In the genomic region with DNA sequence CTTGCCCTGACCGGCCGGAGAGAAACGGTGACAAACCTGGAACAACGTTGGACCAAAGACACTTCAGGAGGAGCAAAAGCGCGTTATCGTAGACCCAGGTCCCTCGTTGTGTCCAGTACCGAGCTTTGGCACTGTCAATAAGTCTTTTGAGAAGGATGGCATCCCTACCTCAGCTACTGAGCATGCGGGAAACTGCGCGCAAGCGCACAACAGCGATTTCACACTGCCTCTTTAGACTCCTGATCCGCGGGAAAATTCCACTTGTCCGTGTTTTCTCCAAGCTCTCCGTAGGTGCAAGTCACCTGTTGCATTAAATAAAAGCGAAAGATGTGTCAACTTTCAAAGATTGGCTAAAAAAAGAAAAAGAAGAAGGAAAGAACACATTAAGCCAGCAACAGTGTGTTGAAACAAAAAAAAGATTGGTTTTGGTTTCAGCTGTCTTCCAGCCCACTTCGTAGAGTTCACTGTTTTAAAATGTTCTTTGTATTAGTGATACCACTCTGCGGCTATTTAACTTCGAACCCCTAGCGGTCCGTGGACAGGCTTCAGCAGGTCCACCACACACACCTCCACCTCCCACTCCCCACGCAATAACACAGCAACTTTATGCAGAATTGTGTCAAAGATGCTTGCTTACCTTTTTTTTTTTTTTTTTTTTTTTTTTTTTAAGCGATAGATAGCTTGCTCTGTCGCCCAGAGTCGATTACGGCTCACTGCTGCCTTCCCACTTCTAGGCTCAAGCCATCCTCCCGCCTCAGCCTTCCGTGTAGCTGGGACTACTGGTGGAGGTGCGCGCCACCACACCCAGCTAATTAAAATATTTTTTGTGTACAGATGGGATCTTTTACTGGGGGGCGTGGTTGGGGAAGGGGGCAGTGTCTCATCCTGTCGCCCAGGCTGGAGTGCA, we compare ENCODE assay signal across 8 cellular contexts. TPM values are rescaled to one million over a fixed set of nuclear protein-coding genes. Genes with fewer than 3 reads are reported as not detected.
DNase-seq lines count a peak whose midpoint lies in the region; ATAC-seq, FAIRE-seq and TF ChIP-seq lines count a peak whose summit lies in the region.

Gene BPNT1 (minus strand): TSS at position 139 of the 907 bp plus-strand sequence. CDS start 9,942 bp downstream, outside the sequence.

- TF ChIP-seq CTCF in adrenal gland (IDR thresholded peaks at IDR 0.05): peak in 2 of 6 experiments; percentile 12 to 13
- no peak for TF ChIP-seq CTCF in heart right ventricle (IDR thresholded peaks at IDR 0.05)
- no peak for TF ChIP-seq CTCF in upper lobe of right lung (IDR thresholded peaks at IDR 0.05)

- H3K4me3 ChIP-seq in adrenal gland: peak within 1 kb of the TSS in 3 of 4 donors; percentile 23 to 70 (median 35)
- H3K4me3 ChIP-seq in heart right ventricle: peak within 1 kb of the TSS; percentile 28 to 81 (median 67)
- H3K4me3 ChIP-seq in upper lobe of right lung: peak within 1 kb of the TSS; percentile 73

- peaks cover 12 to 16% of the 10 kb centered on the region in 2 donors for H3K4me1 ChIP-seq in adrenal gland (replicated peaks in 1 of 2)
- peaks cover 0 to 26% (median 10%) of the 10 kb centered on the region in 9 donors for H3K4me1 ChIP-seq in heart right ventricle
- peaks cover 8% of the 10 kb centered on the region for H3K4me1 ChIP-seq in upper lobe of right lung

- H3K27me3 ChIP-seq in adrenal gland (no peaks in the 10 kb centered on the region), heart right ventricle (no peaks in the 10 kb centered on the region), upper lobe of right lung (no peaks in the 10 kb centered on the region)

- peak; percentile 54 for DNase-seq in GM12892 (ENCODE audit: insufficient read length)
- peak; percentile 96 for DNase-seq in NCI-H146 (lab: John Stamatoyannopoulos, UW)
- DNase-seq in T-helper 1 cell: peak; percentile 92 to 99 (median 95)
- peak; percentile 95 to 99 (median 97) for DNase-seq in adrenal gland
- peak; percentile 92 to 96 for DNase-seq in heart right ventricle
- peak; percentile 98 for DNase-seq in posterior vena cava (ENCODE audit: low spot score)
- DNase-seq in upper lobe of right lung: peak; percentile 96

- peak; percentile 91 for FAIRE-seq in GM12892 (lab: Jason Lieb, UNC)

- TF ChIP-seq POLR2A in GM12892 (IDR thresholded peaks at IDR 0.05; ENCODE audit: low read depth, low read length): peak; percentile 75
- TF ChIP-seq POLR2A in adrenal gland (IDR thresholded peaks at IDR 0.05): peak; percentile 65 to 94

- 5 to 7% (median 6%) methylated on average over 34 to 35 of the region's 35 CpGs for WGBS in adrenal gland, 4 donors
- WGBS in heart right ventricle, 2 donors: 7 to 9% methylated on average over 35 of the region's 35 CpGs

- ATAC-seq in HG02852 (IDR thresholded peaks at IDR 0.05; ENCODE audit: unreplicated experiment): peak; percentile 51
- ATAC-seq in heart right ventricle: peak; percentile 82 to 92 (median 86)
- ATAC-seq in upper lobe of right lung: peak; percentile 90

- H3K36me3 ChIP-seq in adrenal gland (replicated peaks in 1 of 2) (no peaks in the 10 kb centered on the region), heart right ventricle (no peaks in the 10 kb centered on the region), upper lobe of right lung (no peaks in the 10 kb centered on the region)

- intact Hi-C loops in adrenal gland (cut with DNase I): loop anchor here in 1 of 2 donors (10.0 kb wide), 1 partner anchor 45 kb away; the partner anchor contains the start of gene EPRS1
- intact Hi-C loops in heart right ventricle (cut with DNase I): loop anchor here in 3 of 10 donors (5.0 kb wide), 2 partner anchors 43 to 182 kb away; partner anchors contain the start of genes EPRS1 (in 2 of the 3) and RAB3GAP2 (in 1 of the 3)
- intact Hi-C loops in posterior vena cava (cut with DNase I): loop anchor here (5.0 to 10.0 kb wide), 2 partner anchors 43 to 55 kb away; partner anchors contain the start of gene EPRS1 (in 1 of the 2)
- intact Hi-C loops in upper lobe of right lung (cut with DNase I): no loop called here

- H3K9me3 ChIP-seq in adrenal gland (replicated peaks in 1 of 3) (no peaks in the 10 kb centered on the region), heart right ventricle (no peaks in the 10 kb centered on the region), upper lobe of right lung (no peaks in the 10 kb centered on the region)

- peak within 1 kb of the TSS in 3 of 5 donors; percentile 31 to 50 (median 47) for H3K27ac ChIP-seq in adrenal gland
- peak within 1 kb of the TSS in 8 of 10 donors; percentile 32 to 84 (median 54) for H3K27ac ChIP-seq in heart right ventricle
- H3K27ac ChIP-seq in upper lobe of right lung: peak within 1 kb of the TSS; percentile 58

RNA-seq across cellular contexts. Expression of gene BPNT1, which starts in this region (rescaled TPM):
- 51.9 TPM for polyA plus RNA-seq in GM12892 (2012; ENCODE audit: missing spikeins)
- 10 to 100 TPM; 16.5 to 40.7 (median 28.8) TPM for total RNA-seq in adrenal gland
- polyA plus RNA-seq in adrenal gland: 10 to 100 TPM in 1 of 3 donors, 1 to 10 TPM in 2; 9.0 to 39.4 (median 9.6) TPM
- total RNA-seq in heart right ventricle: 10 to 100 TPM; 13.8 to 21.0 (median 19.2) TPM
- 10 to 100 TPM in 1 of 2 donors, 1 to 10 TPM in 1; 5.4 to 14.2 TPM for polyA plus RNA-seq in heart right ventricle
- 10 to 100 TPM; 12.8 to 14.5 TPM for total RNA-seq in posterior vena cava
- 23.2 TPM for total RNA-seq in upper lobe of right lung

Comparison
In these comparisons a context has a peak if more than half of its experiments do, and no peak if none do; other contexts are left out.
1. Peak in every context shown above with its lines: DNase-seq, ATAC-seq, H3K4me3 ChIP-seq and H3K27ac ChIP-seq.